1 cellular context compared by ENCODE assay signal in the genomic region with DNA sequence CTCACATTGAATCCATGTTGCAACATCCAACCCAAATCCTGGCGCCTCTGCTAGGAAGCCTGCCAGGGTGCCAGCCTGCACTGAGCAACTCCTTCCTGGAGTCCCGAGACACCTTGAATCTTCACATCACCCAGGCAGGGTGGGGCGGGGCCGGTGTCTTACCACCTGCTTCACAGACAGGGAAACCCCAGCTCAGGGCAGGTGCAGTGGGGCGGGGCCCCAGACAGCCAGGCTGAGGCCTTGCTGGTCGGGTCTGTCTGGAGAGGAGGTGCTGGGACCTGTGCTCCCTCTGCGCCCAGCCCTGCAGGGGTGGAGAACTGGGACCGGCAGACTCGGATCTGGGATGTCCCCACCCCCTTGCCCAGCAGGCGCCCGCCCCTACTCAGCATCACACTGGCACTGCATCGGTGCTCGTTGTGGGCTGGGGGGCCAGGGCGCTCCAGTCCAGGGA.
TF ChIP-seq lines count a peak whose summit lies in the region.

No MANE protein-coding gene starts in this region.

TF ChIP-seq in GM23338, 12 proteins besides CTCF, POLR2A, EP300 and RAD21 (continued from another document):
- TF ChIP-seq ZNF462 (CRISPR knock-in tag; IDR thresholded peaks at IDR 0.05) (no peak), EZH2 (IDR thresholded peaks at IDR 0.05; ENCODE audit: low read depth, unreplicated experiment) (no peak)
